In the genomic region with DNA sequence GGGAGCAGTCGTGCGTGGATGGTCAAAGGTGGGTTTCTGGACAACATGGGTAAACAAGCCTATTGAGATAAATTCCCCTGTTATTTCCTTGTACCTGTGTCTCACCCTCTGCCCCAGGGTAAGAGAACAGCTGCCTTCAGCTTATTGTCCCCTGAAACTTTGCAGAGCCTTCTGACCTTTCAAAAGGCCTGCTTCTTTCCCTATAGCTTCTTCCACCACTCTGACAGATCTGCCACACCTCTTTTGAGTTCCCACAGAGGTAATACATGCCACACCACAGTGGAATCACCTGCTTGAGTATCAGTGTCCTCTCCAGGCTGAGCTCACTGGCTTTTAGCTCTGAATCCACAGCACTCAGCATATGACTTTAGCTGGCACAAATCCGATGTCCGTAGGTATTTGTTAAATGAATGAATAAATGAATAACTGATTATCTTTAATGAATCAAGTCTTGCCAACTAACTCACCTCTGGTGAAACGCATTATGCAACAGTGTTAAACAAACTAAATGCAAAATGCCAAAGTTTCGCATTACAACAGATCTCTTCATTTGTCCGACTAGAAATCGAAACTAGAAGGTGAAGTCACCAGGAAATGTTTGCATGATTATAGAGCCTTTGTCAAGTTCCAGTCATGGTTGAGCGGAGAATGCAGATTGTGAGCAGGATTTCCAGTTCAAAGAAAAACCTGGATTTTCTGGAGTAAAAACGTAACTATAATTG, we compare ENCODE assay signal across 1 cellular context.
TF ChIP-seq lines count a peak whose summit lies in the region.

No MANE protein-coding gene starts in this region.

TF ChIP-seq in HepG2, 621 proteins besides CTCF, POLR2A, EP300 and RAD21 (continued from another document and continues in another):
- TF ChIP-seq, protein P1, sequence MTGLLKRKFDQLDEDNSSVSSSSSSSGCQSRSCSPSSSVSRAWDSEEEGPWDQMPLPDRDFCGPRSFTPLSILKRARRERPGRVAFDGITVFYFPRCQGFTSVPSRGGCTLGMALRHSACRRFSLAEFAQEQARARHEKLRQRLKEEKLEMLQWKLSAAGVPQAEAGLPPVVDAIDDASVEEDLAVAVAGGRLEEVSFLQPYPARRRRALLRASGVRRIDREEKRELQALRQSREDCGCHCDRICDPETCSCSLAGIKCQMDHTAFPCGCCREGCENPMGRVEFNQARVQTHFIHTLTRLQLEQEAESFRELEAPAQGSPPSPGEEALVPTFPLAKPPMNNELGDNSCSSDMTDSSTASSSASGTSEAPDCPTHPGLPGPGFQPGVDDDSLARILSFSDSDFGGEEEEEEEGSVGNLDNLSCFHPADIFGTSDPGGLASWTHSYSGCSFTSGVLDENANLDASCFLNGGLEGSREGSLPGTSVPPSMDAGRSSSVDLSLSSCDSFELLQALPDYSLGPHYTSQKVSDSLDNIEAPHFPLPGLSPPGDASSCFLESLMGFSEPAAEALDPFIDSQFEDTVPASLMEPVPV (CRISPR knock-in tag; IDR thresholded peaks at IDR 0.05), result no peak
- TF ChIP-seq ZNF674 (CRISPR knock-in tag; IDR thresholded peaks at IDR 0.05; ENCODE audit: low read depth) (no peak), SALL2 (CRISPR knock-in tag; IDR thresholded peaks at IDR 0.05) (no peak), ZNF263 (CRISPR knock-in tag; IDR thresholded peaks at IDR 0.05) (no peak), ELF3 (CRISPR knock-in tag; IDR thresholded peaks at IDR 0.05) (peak; percentile 24; the same call in 1 of the 2 replicates), KMT2A (CRISPR knock-in tag; IDR thresholded peaks at IDR 0.05) (no peak), ZNF891 (CRISPR knock-in tag; IDR thresholded peaks at IDR 0.05) (no peak), ZNF224 (CRISPR knock-in tag; IDR thresholded peaks at IDR 0.05) (no peak), ZNF772 (CRISPR knock-in tag; IDR thresholded peaks at IDR 0.05) (no peak), XBP1 (CRISPR knock-in tag; IDR thresholded peaks at IDR 0.05) (no peak), JUN (CRISPR knock-in tag; IDR thresholded peaks at IDR 0.05) (no peak), ZNF451 (CRISPR knock-in tag; IDR thresholded peaks at IDR 0.05) (no peak), SOX6 (IDR thresholded peaks at IDR 0.05) (no peak), SOX6 (CRISPR knock-in tag; IDR thresholded peaks at IDR 0.05) (0 out of 2 replicates have a peak, but pooled peaks have one; percentile 13), CEBPB (IDR thresholded peaks at IDR 0.05; ENCODE audit: borderline replicate concordance, low read depth, low read length) (peak; percentile 64; the same call in 1 of the 2 replicates), HMGA1 (CRISPR knock-in tag; conservative IDR thresholded peaks at IDR 0.05) (no peak), ZNF543 (CRISPR knock-in tag; IDR thresholded peaks at IDR 0.05) (no peak), ZNF878 (CRISPR knock-in tag; IDR thresholded peaks at IDR 0.05) (no peak), ZNF644 (CRISPR knock-in tag; IDR thresholded peaks at IDR 0.05; ENCODE audit: low read depth) (no peak), SP140L (CRISPR knock-in tag; IDR thresholded peaks at IDR 0.05; ENCODE audit: borderline replicate concordance) (no peak)
- TF ChIP-seq, protein P2, sequence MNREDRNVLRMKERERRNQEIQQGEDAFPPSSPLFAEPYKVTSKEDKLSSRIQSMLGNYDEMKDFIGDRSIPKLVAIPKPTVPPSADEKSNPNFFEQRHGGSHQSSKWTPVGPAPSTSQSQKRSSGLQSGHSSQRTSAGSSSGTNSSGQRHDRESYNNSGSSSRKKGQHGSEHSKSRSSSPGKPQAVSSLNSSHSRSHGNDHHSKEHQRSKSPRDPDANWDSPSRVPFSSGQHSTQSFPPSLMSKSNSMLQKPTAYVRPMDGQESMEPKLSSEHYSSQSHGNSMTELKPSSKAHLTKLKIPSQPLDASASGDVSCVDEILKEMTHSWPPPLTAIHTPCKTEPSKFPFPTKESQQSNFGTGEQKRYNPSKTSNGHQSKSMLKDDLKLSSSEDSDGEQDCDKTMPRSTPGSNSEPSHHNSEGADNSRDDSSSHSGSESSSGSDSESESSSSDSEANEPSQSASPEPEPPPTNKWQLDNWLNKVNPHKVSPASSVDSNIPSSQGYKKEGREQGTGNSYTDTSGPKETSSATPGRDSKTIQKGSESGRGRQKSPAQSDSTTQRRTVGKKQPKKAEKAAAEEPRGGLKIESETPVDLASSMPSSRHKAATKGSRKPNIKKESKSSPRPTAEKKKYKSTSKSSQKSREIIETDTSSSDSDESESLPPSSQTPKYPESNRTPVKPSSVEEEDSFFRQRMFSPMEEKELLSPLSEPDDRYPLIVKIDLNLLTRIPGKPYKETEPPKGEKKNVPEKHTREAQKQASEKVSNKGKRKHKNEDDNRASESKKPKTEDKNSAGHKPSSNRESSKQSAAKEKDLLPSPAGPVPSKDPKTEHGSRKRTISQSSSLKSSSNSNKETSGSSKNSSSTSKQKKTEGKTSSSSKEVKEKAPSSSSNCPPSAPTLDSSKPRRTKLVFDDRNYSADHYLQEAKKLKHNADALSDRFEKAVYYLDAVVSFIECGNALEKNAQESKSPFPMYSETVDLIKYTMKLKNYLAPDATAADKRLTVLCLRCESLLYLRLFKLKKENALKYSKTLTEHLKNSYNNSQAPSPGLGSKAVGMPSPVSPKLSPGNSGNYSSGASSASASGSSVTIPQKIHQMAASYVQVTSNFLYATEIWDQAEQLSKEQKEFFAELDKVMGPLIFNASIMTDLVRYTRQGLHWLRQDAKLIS (CRISPR knock-in tag; IDR thresholded peaks at IDR 0.05), result no peak
- TF ChIP-seq, protein P3, sequence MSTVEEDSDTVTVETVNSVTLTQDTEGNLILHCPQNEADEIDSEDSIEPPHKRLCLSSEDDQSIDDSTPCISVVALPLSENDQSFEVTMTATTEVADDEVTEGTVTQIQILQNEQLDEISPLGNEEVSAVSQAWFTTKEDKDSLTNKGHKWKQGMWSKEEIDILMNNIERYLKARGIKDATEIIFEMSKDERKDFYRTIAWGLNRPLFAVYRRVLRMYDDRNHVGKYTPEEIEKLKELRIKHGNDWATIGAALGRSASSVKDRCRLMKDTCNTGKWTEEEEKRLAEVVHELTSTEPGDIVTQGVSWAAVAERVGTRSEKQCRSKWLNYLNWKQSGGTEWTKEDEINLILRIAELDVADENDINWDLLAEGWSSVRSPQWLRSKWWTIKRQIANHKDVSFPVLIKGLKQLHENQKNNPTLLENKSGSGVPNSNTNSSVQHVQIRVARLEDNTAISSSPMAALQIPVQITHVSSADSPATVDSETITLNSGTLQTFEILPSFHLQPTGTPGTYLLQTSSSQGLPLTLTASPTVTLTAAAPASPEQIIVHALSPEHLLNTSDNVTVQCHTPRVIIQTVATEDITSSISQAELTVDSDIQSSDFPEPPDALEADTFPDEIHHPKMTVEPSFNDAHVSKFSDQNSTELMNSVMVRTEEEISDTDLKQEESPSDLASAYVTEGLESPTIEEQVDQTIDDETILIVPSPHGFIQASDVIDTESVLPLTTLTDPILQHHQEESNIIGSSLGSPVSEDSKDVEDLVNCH (CRISPR knock-in tag; IDR thresholded peaks at IDR 0.05), result no peak
- TF ChIP-seq, protein P4, sequence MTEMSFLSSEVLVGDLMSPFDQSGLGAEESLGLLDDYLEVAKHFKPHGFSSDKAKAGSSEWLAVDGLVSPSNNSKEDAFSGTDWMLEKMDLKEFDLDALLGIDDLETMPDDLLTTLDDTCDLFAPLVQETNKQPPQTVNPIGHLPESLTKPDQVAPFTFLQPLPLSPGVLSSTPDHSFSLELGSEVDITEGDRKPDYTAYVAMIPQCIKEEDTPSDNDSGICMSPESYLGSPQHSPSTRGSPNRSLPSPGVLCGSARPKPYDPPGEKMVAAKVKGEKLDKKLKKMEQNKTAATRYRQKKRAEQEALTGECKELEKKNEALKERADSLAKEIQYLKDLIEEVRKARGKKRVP (CRISPR knock-in tag; IDR thresholded peaks at IDR 0.05), result no peak
- TF ChIP-seq, protein P5, sequence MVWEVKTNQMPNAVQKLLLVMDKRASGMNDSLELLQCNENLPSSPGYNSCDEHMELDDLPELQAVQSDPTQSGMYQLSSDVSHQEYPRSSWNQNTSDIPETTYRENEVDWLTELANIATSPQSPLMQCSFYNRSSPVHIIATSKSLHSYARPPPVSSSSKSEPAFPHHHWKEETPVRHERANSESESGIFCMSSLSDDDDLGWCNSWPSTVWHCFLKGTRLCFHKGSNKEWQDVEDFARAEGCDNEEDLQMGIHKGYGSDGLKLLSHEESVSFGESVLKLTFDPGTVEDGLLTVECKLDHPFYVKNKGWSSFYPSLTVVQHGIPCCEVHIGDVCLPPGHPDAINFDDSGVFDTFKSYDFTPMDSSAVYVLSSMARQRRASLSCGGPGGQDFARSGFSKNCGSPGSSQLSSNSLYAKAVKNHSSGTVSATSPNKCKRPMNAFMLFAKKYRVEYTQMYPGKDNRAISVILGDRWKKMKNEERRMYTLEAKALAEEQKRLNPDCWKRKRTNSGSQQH (CRISPR knock-in tag; IDR thresholded peaks at IDR 0.05; ENCODE audit: low read depth), result no peak
- TF ChIP-seq, protein P6, sequence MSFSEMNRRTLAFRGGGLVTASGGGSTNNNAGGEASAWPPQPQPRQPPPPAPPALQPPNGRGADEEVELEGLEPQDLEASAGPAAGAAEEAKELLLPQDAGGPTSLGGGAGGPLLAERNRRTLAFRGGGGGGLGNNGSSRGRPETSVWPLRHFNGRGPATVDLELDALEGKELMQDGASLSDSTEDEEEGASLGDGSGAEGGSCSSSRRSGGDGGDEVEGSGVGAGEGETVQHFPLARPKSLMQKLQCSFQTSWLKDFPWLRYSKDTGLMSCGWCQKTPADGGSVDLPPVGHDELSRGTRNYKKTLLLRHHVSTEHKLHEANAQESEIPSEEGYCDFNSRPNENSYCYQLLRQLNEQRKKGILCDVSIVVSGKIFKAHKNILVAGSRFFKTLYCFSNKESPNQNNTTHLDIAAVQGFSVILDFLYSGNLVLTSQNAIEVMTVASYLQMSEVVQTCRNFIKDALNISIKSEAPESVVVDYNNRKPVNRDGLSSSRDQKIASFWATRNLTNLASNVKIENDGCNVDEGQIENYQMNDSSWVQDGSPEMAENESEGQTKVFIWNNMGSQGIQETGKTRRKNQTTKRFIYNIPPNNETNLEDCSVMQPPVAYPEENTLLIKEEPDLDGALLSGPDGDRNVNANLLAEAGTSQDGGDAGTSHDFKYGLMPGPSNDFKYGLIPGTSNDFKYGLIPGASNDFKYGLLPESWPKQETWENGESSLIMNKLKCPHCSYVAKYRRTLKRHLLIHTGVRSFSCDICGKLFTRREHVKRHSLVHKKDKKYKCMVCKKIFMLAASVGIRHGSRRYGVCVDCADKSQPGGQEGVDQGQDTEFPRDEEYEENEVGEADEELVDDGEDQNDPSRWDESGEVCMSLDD (CRISPR knock-in tag; IDR thresholded peaks at IDR 0.05; ENCODE audit: borderline replicate concordance), result no peak
- TF ChIP-seq, protein P7, sequence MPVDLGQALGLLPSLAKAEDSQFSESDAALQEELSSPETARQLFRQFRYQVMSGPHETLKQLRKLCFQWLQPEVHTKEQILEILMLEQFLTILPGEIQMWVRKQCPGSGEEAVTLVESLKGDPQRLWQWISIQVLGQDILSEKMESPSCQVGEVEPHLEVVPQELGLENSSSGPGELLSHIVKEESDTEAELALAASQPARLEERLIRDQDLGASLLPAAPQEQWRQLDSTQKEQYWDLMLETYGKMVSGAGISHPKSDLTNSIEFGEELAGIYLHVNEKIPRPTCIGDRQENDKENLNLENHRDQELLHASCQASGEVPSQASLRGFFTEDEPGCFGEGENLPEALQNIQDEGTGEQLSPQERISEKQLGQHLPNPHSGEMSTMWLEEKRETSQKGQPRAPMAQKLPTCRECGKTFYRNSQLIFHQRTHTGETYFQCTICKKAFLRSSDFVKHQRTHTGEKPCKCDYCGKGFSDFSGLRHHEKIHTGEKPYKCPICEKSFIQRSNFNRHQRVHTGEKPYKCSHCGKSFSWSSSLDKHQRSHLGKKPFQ (CRISPR knock-in tag; IDR thresholded peaks at IDR 0.05; ENCODE audit: insufficient replicate concordance), result no peak
- TF ChIP-seq, protein P8, sequence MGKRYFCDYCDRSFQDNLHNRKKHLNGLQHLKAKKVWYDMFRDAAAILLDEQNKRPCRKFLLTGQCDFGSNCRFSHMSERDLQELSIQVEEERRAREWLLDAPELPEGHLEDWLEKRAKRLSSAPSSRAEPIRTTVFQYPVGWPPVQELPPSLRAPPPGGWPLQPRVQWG (CRISPR knock-in tag; IDR thresholded peaks at IDR 0.05; ENCODE audit: borderline replicate concordance, low read depth), result no peak
- TF ChIP-seq, protein P9, sequence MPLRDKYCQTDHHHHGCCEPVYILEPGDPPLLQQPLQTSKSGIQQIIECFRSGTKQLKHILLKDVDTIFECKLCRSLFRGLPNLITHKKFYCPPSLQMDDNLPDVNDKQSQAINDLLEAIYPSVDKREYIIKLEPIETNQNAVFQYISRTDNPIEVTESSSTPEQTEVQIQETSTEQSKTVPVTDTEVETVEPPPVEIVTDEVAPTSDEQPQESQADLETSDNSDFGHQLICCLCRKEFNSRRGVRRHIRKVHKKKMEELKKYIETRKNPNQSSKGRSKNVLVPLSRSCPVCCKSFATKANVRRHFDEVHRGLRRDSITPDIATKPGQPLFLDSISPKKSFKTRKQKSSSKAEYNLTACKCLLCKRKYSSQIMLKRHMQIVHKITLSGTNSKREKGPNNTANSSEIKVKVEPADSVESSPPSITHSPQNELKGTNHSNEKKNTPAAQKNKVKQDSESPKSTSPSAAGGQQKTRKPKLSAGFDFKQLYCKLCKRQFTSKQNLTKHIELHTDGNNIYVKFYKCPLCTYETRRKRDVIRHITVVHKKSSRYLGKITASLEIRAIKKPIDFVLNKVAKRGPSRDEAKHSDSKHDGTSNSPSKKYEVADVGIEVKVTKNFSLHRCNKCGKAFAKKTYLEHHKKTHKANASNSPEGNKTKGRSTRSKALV (CRISPR knock-in tag; IDR thresholded peaks at IDR 0.05), result no peak
- TF ChIP-seq, protein P10, sequence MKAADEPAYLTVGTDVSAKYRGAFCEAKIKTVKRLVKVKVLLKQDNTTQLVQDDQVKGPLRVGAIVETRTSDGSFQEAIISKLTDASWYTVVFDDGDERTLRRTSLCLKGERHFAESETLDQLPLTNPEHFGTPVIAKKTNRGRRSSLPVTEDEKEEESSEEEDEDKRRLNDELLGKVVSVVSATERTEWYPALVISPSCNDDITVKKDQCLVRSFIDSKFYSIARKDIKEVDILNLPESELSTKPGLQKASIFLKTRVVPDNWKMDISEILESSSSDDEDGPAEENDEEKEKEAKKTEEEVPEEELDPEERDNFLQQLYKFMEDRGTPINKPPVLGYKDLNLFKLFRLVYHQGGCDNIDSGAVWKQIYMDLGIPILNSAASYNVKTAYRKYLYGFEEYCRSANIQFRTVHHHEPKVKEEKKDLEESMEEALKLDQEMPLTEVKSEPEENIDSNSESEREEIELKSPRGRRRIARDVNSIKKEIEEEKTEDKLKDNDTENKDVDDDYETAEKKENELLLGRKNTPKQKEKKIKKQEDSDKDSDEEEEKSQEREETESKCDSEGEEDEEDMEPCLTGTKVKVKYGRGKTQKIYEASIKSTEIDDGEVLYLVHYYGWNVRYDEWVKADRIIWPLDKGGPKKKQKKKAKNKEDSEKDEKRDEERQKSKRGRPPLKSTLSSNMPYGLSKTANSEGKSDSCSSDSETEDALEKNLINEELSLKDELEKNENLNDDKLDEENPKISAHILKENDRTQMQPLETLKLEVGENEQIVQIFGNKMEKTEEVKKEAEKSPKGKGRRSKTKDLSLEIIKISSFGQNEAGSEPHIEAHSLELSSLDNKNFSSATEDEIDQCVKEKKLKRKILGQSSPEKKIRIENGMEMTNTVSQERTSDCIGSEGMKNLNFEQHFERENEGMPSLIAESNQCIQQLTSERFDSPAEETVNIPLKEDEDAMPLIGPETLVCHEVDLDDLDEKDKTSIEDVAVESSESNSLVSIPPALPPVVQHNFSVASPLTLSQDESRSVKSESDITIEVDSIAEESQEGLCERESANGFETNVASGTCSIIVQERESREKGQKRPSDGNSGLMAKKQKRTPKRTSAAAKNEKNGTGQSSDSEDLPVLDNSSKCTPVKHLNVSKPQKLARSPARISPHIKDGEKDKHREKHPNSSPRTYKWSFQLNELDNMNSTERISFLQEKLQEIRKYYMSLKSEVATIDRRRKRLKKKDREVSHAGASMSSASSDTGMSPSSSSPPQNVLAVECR (CRISPR knock-in tag; IDR thresholded peaks at IDR 0.05; ENCODE audit: borderline replicate concordance), result no peak
